Comparison of ENCODE assay signal across 23 cellular contexts in genomic region chr9:2286306-2286705, GRCh38.
"Had no signal": no experiment of that assay in that cellular context is flagged by ENCODE, and none has a peak within 500 bp of the region (broad histone marks: within the 10 kb centered on the region; RNA-seq: fewer than 3 reads in every experiment).

No MANE protein-coding gene starts in this region.

- H3K9me3 ChIP-seq: esophagus muscularis mucosa, gastroesophageal sphincter, left ventricle myocardium inferior, lower lobe of right lung, psoas muscle, sigmoid colon, stomach, thoracic aorta, transverse colon had no signal

- H3K4me1 Mint-ChIP-seq: memory B cell, naive B cell had no signal

- H3K27ac Mint-ChIP-seq: memory B cell, naive B cell had no signal

- H3K9me3 Mint-ChIP-seq: memory B cell, naive B cell, nephron had no signal

- H3K36me3 Mint-ChIP-seq: memory B cell, naive B cell had no signal

- DNase-seq: effector memory CD4-positive, alpha-beta T cell; glutamatergic neuron; islet precursor cell; left ventricle myocardium inferior; lower lobe of right lung; midbrain; naive B cell; psoas muscle; retina; sigmoid colon; stimulated activated CD4-positive, alpha-beta T cell treated with anti-CD3 and anti-CD28 coated beads, Interleukin-2, amount 100 ng/mL, for 24 hours; stimulated activated CD4-positive, alpha-beta T cell treated with anti-CD3 and anti-CD28 coated beads, Interleukin-4, amount 100 ng/mL, for 4 hours; stimulated activated naive CD4-positive, alpha-beta T cell; stomach; substantia nigra; transverse colon had no signal

- H3K4me1 ChIP-seq: esophagus muscularis mucosa, gastroesophageal sphincter, left ventricle myocardium inferior, lower lobe of right lung, sigmoid colon, stomach, transverse colon had no signal

- H3K36me3 ChIP-seq: esophagus muscularis mucosa, gastroesophageal sphincter, left ventricle myocardium inferior, lower lobe of right lung, sigmoid colon, stomach, thoracic aorta, transverse colon had no signal

- H3K4me3 Mint-ChIP-seq: memory B cell, naive B cell had no signal

- ATAC-seq: gastroesophageal sphincter had no signal

- H3K27ac ChIP-seq: epithelial cell of prostate, esophagus muscularis mucosa, gastroesophageal sphincter, left ventricle myocardium inferior, lower lobe of right lung, psoas muscle, sigmoid colon, skin epidermis, stomach, thoracic aorta, transverse colon had no signal

- H3K4me3 ChIP-seq: esophagus muscularis mucosa, gastroesophageal sphincter, left ventricle myocardium inferior, lower lobe of right lung, psoas muscle, sigmoid colon, skin epidermis, stomach, thoracic aorta, transverse colon had no signal

- H3K27me3 ChIP-seq: esophagus muscularis mucosa, gastroesophageal sphincter, sigmoid colon, stomach, transverse colon had no signal
